ENCODE assay signal across 14 cellular contexts in the genomic region with DNA sequence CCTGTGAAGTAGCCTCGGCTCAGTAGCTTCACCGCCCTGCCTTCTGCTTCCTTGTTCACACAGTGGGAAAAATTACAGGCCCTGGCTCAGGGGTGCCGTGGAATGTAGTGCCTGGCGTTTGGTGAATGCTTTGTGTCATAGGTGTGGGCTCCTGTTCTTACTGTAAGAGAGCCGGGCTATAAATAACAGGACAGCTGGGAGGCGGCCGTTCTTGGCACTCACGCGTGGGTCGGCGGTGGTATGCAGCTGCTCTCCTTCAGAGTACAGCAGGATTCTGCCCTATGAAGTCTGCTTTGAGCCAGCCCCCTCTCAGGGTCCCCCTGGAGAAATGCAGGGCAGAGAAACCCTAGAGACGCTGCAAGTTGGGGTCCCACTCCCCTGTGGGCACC.
A peak's percentile ranks its signal among the peaks of the same experiment; 100 is the strongest.
DNase-seq lines count a peak whose midpoint lies in the region; ATAC-seq and TF ChIP-seq lines count a peak whose summit lies in the region.
"Had no signal": no experiment of that assay in that cellular context is flagged by ENCODE, and none has a peak within 500 bp of the region (broad histone marks: within the 10 kb centered on the region; RNA-seq: fewer than 3 reads in every experiment).

No MANE protein-coding gene starts in this region.

- H3K27me3 Mint-ChIP-seq in WTC11 (ENCODE audit: low read depth) (no peaks in the 10 kb centered on the region), type B pancreatic cell (no peaks in the 10 kb centered on the region)
- H3K27me3 Mint-ChIP-seq: memory B cell had no signal

- peak; percentile 46 for DNase-seq in DMS 273 treated with DMSO at 0.1 percent for 48 hours (lab: John Stamatoyannopoulos, UW)
- no peak for DNase-seq in WTC11 (ENCODE audit: low spot score)
- peak; percentile 79 for DNase-seq in left ventricle myocardium superior
- DNase-seq in posterior vena cava (ENCODE audit: low spot score) = peak; percentile 64
- DNase-seq in activated CD4-positive, alpha-beta T cell treated with anti-CD3 and anti-CD28 coated beads for 48 hours = no peak
- DNase-seq in type B pancreatic cell (ENCODE audit: extremely low spot score, unreplicated experiment) = no peak
- DNase-seq: activated CD4-positive, alpha-beta T cell treated with anti-CD3 and anti-CD28 coated beads, Interleukin-2, amount 10 ng/mL, durations not matched to agents 24 days and 14 days; stimulated activated CD4-positive, alpha-beta T cell treated with anti-CD3 and anti-CD28 coated beads, Interleukin-4, amount 100 ng/mL, for 24 hours had no signal

- H3K36me3 Mint-ChIP-seq in WTC11 (peaks cover 15% of the 10 kb centered on the region), type B pancreatic cell (peaks cover 12% of the 10 kb centered on the region)
- H3K36me3 Mint-ChIP-seq: memory B cell; stimulated activated memory B cell treated with anti-CD40 and anti-IgM and Interleukin-4, amounts not matched to agents 10 μg/mL and 1 μg/mL and 100 μg/mL, for 72 hours had no signal

- H3K4me1 Mint-ChIP-seq in WTC11 = no peaks in the 10 kb centered on the region
- peaks cover 8% of the 10 kb centered on the region for H3K4me1 Mint-ChIP-seq in type B pancreatic cell (ENCODE audit: unreplicated experiment)
- H3K4me1 Mint-ChIP-seq: memory B cell; stimulated activated memory B cell treated with anti-CD40 and anti-IgM and Interleukin-4, amounts not matched to agents 10 μg/mL and 1 μg/mL and 100 μg/mL, for 72 hours had no signal

- TF ChIP-seq CTCF in WTC11 (IDR thresholded peaks at IDR 0.05) = no peak
- TF ChIP-seq CTCF in type B pancreatic cell (conservative IDR thresholded peaks at IDR 0.05) = no peak

- no peak overlapping the region for H3K4me3 Mint-ChIP-seq in WTC11
- H3K4me3 Mint-ChIP-seq in type B pancreatic cell = no peak overlapping the region
- H3K4me3 Mint-ChIP-seq: activated CD4-positive, alpha-beta T cell treated with anti-CD3 and anti-CD28 coated beads, Interleukin-2, amount 10 ng/mL, durations not matched to agents 24 days and 14 days; endodermal cell; memory B cell; stimulated activated memory B cell treated with anti-CD40 and anti-IgM and Interleukin-4, amounts not matched to agents 10 μg/mL and 1 μg/mL and 100 μg/mL, for 72 hours had no signal

- POLR2A ChIA-PET in WTC11 (lab: Charles Lee) = no interaction called here

- ATAC-seq in WTC11 (no peak), left ventricle myocardium superior (peak; percentile 92), GM21723 (IDR thresholded peaks at IDR 0.05; ENCODE audit: unreplicated experiment) (no peak), GM18873 (IDR thresholded peaks at IDR 0.05; ENCODE audit: low FRiP score, unreplicated experiment) (no peak)
- ATAC-seq: body of pancreas; stimulated activated memory B cell treated with anti-CD40 and anti-IgM and Interleukin-4, amounts not matched to agents 10 μg/mL and 1 μg/mL and 100 μg/mL, for 72 hours had no signal

- CTCF ChIA-PET in WTC11 (lab: Charles Lee) = interaction anchor here (0.6 to 3.3 kb wide), 16 partner anchors 8 to 344 kb away, joined by 3 to 18 read pairs (median 4); no protein-coding TSS in a partner anchor

- intact Hi-C loops in left ventricle myocardium superior (cut with micrococcal nuclease) = no loop called here
- intact Hi-C loops in posterior vena cava (cut with DNase I) = no loop called here

- 0 out of 2 replicates have a peak overlapping the region, but pooled peaks have one; percentile 57 for H3K27ac Mint-ChIP-seq in WTC11
- no peak overlapping the region for H3K27ac Mint-ChIP-seq in type B pancreatic cell
- H3K27ac Mint-ChIP-seq: activated CD4-positive, alpha-beta T cell treated with anti-CD3 and anti-CD28 coated beads, Interleukin-2, amount 10 ng/mL, durations not matched to agents 24 days and 14 days; endodermal cell; memory B cell; stimulated activated memory B cell treated with anti-CD40 and anti-IgM and Interleukin-4, amounts not matched to agents 10 μg/mL and 1 μg/mL and 100 μg/mL, for 72 hours had no signal

- H3K9me3 Mint-ChIP-seq in WTC11 = no peaks in the 10 kb centered on the region
- no peaks in the 10 kb centered on the region for H3K9me3 Mint-ChIP-seq in type B pancreatic cell
- H3K9me3 Mint-ChIP-seq: endodermal cell; memory B cell; stimulated activated memory B cell treated with anti-CD40 and anti-IgM and Interleukin-4, amounts not matched to agents 10 μg/mL and 1 μg/mL and 100 μg/mL, for 72 hours had no signal

TF ChIP-seq in WTC11, 78 proteins besides CTCF, POLR2A, EP300 and RAD21 (continues in another document):
- TF ChIP-seq GABPB1 (CRISPR knock-in tag; IDR thresholded peaks at IDR 0.05) = no peak
- no peak for TF ChIP-seq IRF2 (CRISPR knock-in tag; IDR thresholded peaks at IDR 0.05; ENCODE audit: borderline replicate concordance, low read depth)
- no peak for TF ChIP-seq ZNF121 (CRISPR knock-in tag; IDR thresholded peaks at IDR 0.05)
- no peak for TF ChIP-seq TEAD4 (CRISPR knock-in tag; IDR thresholded peaks at IDR 0.05)
- TF ChIP-seq NR1H2 (CRISPR knock-in tag; IDR thresholded peaks at IDR 0.05) = no peak
- TF ChIP-seq, protein P1, sequence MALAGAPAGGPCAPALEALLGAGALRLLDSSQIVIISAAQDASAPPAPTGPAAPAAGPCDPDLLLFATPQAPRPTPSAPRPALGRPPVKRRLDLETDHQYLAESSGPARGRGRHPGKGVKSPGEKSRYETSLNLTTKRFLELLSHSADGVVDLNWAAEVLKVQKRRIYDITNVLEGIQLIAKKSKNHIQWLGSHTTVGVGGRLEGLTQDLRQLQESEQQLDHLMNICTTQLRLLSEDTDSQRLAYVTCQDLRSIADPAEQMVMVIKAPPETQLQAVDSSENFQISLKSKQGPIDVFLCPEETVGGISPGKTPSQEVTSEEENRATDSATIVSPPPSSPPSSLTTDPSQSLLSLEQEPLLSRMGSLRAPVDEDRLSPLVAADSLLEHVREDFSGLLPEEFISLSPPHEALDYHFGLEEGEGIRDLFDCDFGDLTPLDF (CRISPR knock-in tag; IDR thresholded peaks at IDR 0.05) = no peak
- TF ChIP-seq, protein P2, sequence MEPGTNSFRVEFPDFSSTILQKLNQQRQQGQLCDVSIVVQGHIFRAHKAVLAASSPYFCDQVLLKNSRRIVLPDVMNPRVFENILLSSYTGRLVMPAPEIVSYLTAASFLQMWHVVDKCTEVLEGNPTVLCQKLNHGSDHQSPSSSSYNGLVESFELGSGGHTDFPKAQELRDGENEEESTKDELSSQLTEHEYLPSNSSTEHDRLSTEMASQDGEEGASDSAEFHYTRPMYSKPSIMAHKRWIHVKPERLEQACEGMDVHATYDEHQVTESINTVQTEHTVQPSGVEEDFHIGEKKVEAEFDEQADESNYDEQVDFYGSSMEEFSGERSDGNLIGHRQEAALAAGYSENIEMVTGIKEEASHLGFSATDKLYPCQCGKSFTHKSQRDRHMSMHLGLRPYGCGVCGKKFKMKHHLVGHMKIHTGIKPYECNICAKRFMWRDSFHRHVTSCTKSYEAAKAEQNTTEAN (CRISPR knock-in tag; IDR thresholded peaks at IDR 0.05) = no peak
- TF ChIP-seq, protein P3, sequence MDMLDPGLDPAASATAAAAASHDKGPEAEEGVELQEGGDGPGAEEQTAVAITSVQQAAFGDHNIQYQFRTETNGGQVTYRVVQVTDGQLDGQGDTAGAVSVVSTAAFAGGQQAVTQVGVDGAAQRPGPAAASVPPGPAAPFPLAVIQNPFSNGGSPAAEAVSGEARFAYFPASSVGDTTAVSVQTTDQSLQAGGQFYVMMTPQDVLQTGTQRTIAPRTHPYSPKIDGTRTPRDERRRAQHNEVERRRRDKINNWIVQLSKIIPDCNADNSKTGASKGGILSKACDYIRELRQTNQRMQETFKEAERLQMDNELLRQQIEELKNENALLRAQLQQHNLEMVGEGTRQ (CRISPR knock-in tag; IDR thresholded peaks at IDR 0.05) = no peak
- TF ChIP-seq, protein P4, sequence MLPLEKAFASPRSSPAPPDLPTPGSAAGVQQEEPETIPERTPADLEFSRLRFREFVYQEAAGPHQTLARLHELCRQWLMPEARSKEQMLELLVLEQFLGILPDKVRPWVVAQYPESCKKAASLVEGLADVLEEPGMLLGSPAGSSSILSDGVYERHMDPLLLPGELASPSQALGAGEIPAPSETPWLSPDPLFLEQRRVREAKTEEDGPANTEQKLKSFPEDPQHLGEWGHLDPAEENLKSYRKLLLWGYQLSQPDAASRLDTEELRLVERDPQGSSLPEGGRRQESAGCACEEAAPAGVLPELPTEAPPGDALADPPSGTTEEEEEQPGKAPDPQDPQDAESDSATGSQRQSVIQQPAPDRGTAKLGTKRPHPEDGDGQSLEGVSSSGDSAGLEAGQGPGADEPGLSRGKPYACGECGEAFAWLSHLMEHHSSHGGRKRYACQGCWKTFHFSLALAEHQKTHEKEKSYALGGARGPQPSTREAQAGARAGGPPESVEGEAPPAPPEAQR (CRISPR knock-in tag; IDR thresholded peaks at IDR 0.05) = no peak
- TF ChIP-seq, protein P5, sequence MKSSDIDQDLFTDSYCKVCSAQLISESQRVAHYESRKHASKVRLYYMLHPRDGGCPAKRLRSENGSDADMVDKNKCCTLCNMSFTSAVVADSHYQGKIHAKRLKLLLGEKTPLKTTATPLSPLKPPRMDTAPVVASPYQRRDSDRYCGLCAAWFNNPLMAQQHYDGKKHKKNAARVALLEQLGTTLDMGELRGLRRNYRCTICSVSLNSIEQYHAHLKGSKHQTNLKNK (CRISPR knock-in tag; IDR thresholded peaks at IDR 0.05) = no peak
- TF ChIP-seq PRRX2 (CRISPR knock-in tag; IDR thresholded peaks at IDR 0.05) = no peak
- no peak for TF ChIP-seq ZNF263 (CRISPR knock-in tag; IDR thresholded peaks at IDR 0.05; ENCODE audit: low read depth)
- no peak for TF ChIP-seq FOXK1 (CRISPR knock-in tag; IDR thresholded peaks at IDR 0.05)
- no peak for TF ChIP-seq NFE2L1 (CRISPR knock-in tag; IDR thresholded peaks at IDR 0.05)

Comparison
In these comparisons a context has a peak if more than half of its experiments do, and no peak if none do; other contexts are left out.
1. DNase-seq: peak in DMS 273 treated with DMSO at 0.1 percent for 48 hours (single experiment), left ventricle myocardium superior (single experiment) and posterior vena cava (single experiment); none in WTC11 (single experiment), activated CD4-positive, alpha-beta T cell treated with anti-CD3 and anti-CD28 coated beads for 48 hours (single experiment) and type B pancreatic cell (single experiment).